20 cellular contexts compared by ENCODE assay signal in the genomic region with DNA sequence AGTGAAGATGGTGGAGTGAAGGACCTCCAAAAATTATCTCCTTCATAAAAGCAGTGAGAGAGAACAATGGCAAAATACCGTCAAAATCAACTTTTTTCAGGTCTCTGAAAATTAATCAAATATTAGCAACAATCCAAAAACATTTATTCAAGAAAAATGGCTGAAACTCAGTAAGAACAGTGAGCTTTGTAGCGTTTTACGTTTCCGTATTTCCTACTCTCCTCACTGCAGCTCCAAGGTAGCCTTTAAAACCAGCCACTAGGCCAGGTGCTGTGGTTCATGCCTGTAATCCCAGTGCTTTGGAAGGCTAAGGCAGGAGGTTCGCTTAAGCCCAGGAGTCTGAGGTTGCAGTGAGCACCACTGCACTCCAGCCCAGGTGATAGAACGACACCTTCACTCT. TPM values are rescaled to one million over a fixed set of nuclear protein-coding genes. Genes with fewer than 3 reads are reported as not detected.
DNase-seq lines count a peak whose midpoint lies in the region; ATAC-seq and TF ChIP-seq lines count a peak whose summit lies in the region.
"Had no signal": no experiment of that assay in that cellular context is flagged by ENCODE, and none has a peak within 500 bp of the region (broad histone marks: within the 10 kb centered on the region; RNA-seq: fewer than 3 reads in every experiment).

No MANE protein-coding gene starts in this region.

- H3K36me3 Mint-ChIP-seq in activated naive CD4-positive, alpha-beta T cell treated with anti-CD3 and anti-CD28 coated beads, Interleukin-2, amount 50 U/mL, for 24 hours: peaks cover 37% of the 10 kb centered on the region
- H3K36me3 Mint-ChIP-seq: IgD-negative memory B cell had no signal

- H3K9me3 ChIP-seq in ascending aorta (no peaks in the 10 kb centered on the region), gastroesophageal sphincter (no peaks in the 10 kb centered on the region), tibial artery (no peaks in the 10 kb centered on the region), right cardiac atrium (ENCODE audit: control insufficient read depth, low read length) (no peaks in the 10 kb centered on the region)

- no peak for DNase-seq in activated naive CD4-positive, alpha-beta T cell treated with anti-CD3 and anti-CD28 coated beads, Interleukin-2, amount 50 U/mL, for 16 hours
- DNase-seq in ascending aorta (ENCODE audit: low spot score in 2 of 2) (no peak), tibial artery (no peak), right cardiac atrium (no peak)
- no peak for DNase-seq in stimulated activated naive CD8-positive, alpha-beta T cell treated with anti-CD3 and anti-CD28 coated beads, Interleukin-15, amount 100 ng/mL, for 72 hours
- DNase-seq: Calu3; CD4-positive, alpha-beta memory T cell; DMS79 treated with DMSO at 0.1 percent for 48 hours; GF-D8; GOT3; H7 had no signal

- H3K27ac ChIP-seq in ascending aorta (peak overlapping the region; percentile 41 to 66), gastroesophageal sphincter (peak overlapping the region; percentile 21 to 89 (median 68)), tibial artery (peak overlapping the region; percentile 10 to 28), right cardiac atrium (ENCODE audit: low read length) (no peak overlapping the region)
- H3K27ac ChIP-seq: 22Rv1, BLaER1 had no signal

- H3K27me3 ChIP-seq in ascending aorta (no peaks in the 10 kb centered on the region), gastroesophageal sphincter (no peaks in the 10 kb centered on the region), tibial artery (no peaks in the 10 kb centered on the region), right cardiac atrium (ENCODE audit: control insufficient read depth, insufficient read depth) (no peaks in the 10 kb centered on the region)
- H3K27me3 ChIP-seq: BLaER1 had no signal

- H3K4me3 ChIP-seq in ascending aorta: no peak overlapping the region
- no peak overlapping the region for H3K4me3 ChIP-seq in gastroesophageal sphincter
- no peak overlapping the region for H3K4me3 ChIP-seq in tibial artery
- no peak overlapping the region for H3K4me3 ChIP-seq in right cardiac atrium (ENCODE audit: low read length)
- H3K4me3 ChIP-seq: BLaER1 had no signal

- H3K27me3 Mint-ChIP-seq in activated naive CD4-positive, alpha-beta T cell treated with anti-CD3 and anti-CD28 coated beads, Interleukin-2, amount 50 U/mL, for 24 hours: no peaks in the 10 kb centered on the region
- H3K27me3 Mint-ChIP-seq in stimulated activated naive CD8-positive, alpha-beta T cell treated with anti-CD3 and anti-CD28 coated beads, Interleukin-15, amount 100 ng/mL, for 72 hours: no peaks in the 10 kb centered on the region
- H3K27me3 Mint-ChIP-seq: CD4-positive, alpha-beta memory T cell had no signal

- H3K36me3 ChIP-seq in ascending aorta (no peaks in the 10 kb centered on the region), gastroesophageal sphincter (no peaks in the 10 kb centered on the region), tibial artery (no peaks in the 10 kb centered on the region)

- H3K4me1 Mint-ChIP-seq in activated naive CD4-positive, alpha-beta T cell treated with anti-CD3 and anti-CD28 coated beads, Interleukin-2, amount 50 U/mL, for 24 hours: peaks cover 87% of the 10 kb centered on the region
- H3K4me1 Mint-ChIP-seq in stimulated activated naive CD8-positive, alpha-beta T cell treated with anti-CD3 and anti-CD28 coated beads, Interleukin-15, amount 100 ng/mL, for 72 hours: peaks cover 52% of the 10 kb centered on the region
- H3K4me1 Mint-ChIP-seq: CD14-positive monocyte had no signal

- H3K27ac Mint-ChIP-seq in activated naive CD4-positive, alpha-beta T cell treated with anti-CD3 and anti-CD28 coated beads, Interleukin-2, amount 50 U/mL, for 24 hours: peak overlapping the region; percentile 11
- H3K27ac Mint-ChIP-seq in stimulated activated naive CD8-positive, alpha-beta T cell treated with anti-CD3 and anti-CD28 coated beads, Interleukin-15, amount 100 ng/mL, for 72 hours: no peak overlapping the region
- H3K27ac Mint-ChIP-seq: IgD-negative memory B cell had no signal

- H3K4me1 ChIP-seq in ascending aorta (peaks cover 0 to 23% of the 10 kb centered on the region in 2 donors), gastroesophageal sphincter (peaks cover 3 to 41% (median 3%) of the 10 kb centered on the region in 3 donors), tibial artery (peaks cover 0 to 56% (median 7%) of the 10 kb centered on the region in 4 donors), right cardiac atrium (ENCODE audit: control insufficient read depth, insufficient read depth, low read length) (no peaks in the 10 kb centered on the region)
- H3K4me1 ChIP-seq: BLaER1 had no signal

- intact Hi-C loops in ascending aorta (cut with DNase I) (no loop called here), tibial artery (cut with DNase I; ENCODE audit: low total_unique reads) (no loop called here), right cardiac atrium (cut with DNase I) (no loop called here)

- TF ChIP-seq EP300 in gastroesophageal sphincter (IDR thresholded peaks at IDR 0.05): no peak

- H3K9me3 Mint-ChIP-seq in activated naive CD4-positive, alpha-beta T cell treated with anti-CD3 and anti-CD28 coated beads, Interleukin-2, amount 50 U/mL, for 24 hours: peaks cover 12% of the 10 kb centered on the region
- H3K9me3 Mint-ChIP-seq in stimulated activated naive CD8-positive, alpha-beta T cell treated with anti-CD3 and anti-CD28 coated beads, Interleukin-15, amount 100 ng/mL, for 72 hours: peaks cover 18 to 28% of the 10 kb centered on the region in 2 donors

- peak overlapping the region; percentile 52 for H3K4me3 Mint-ChIP-seq in activated naive CD4-positive, alpha-beta T cell treated with anti-CD3 and anti-CD28 coated beads, Interleukin-2, amount 50 U/mL, for 24 hours
- no peak overlapping the region for H3K4me3 Mint-ChIP-seq in stimulated activated naive CD8-positive, alpha-beta T cell treated with anti-CD3 and anti-CD28 coated beads, Interleukin-15, amount 100 ng/mL, for 72 hours
- H3K4me3 Mint-ChIP-seq: CD14-positive monocyte; CD4-positive, alpha-beta memory T cell; IgD-negative memory B cell had no signal

- no peak for ATAC-seq in gastroesophageal sphincter
- no peak for ATAC-seq in stimulated activated naive CD8-positive, alpha-beta T cell treated with anti-CD3 and anti-CD28 coated beads, Interleukin-15, amount 100 ng/mL, for 72 hours
- no peak for ATAC-seq in HG02798 (IDR thresholded peaks at IDR 0.05; ENCODE audit: poor library complexity, unreplicated experiment)
- no peak for ATAC-seq in right cardiac atrium
- ATAC-seq: HCT116 had no signal

- WGBS in gastroesophageal sphincter (ENCODE audit: low coverage in 1 of 2), 2 donors: 66 to 83% methylated on average over 5 to 6 of the region's 6 CpGs
- WGBS in right cardiac atrium: 78% methylated on average over 6 of the region's 6 CpGs

- TF ChIP-seq POLR2A in gastroesophageal sphincter (IDR thresholded peaks at IDR 0.05): no peak

- TF ChIP-seq CTCF in ascending aorta (IDR thresholded peaks at IDR 0.05): no peak
- TF ChIP-seq CTCF in gastroesophageal sphincter (IDR thresholded peaks at IDR 0.05): no peak
- TF ChIP-seq CTCF in tibial artery (IDR thresholded peaks at IDR 0.05): no peak

RNA-seq across cellular contexts. Expression of a gene that starts 38.5 kb away (rescaled TPM):
- total RNA-seq in ascending aorta (26.7 TPM), gastroesophageal sphincter (10 to 100 TPM; 22.9 to 41.8 (median 24.6) TPM), right cardiac atrium (1 to 10 TPM; 1.5 to 3.0 (median 1.8) TPM)
- polyA plus RNA-seq in right cardiac atrium: 0.95 TPM
- total RNA-seq: A673 had no signal
